Comparison of ENCODE assay signal across 8 cellular contexts in genomic region chr17:68290955-68291835, GRCh38. TPM values are rescaled to one million over a fixed set of nuclear protein-coding genes. Genes with fewer than 3 reads are reported as not detected.
DNase-seq lines count a peak whose midpoint lies in the region; ATAC-seq and TF ChIP-seq lines count a peak whose summit lies in the region.

ARSG (plus strand) TSS chr17:68291495; CDS start chr17:68307494, 15,999 bp downstream.
SLC16A6 (minus strand) TSS chr17:68291127; CDS start chr17:68278320, 12,807 bp downstream.

- H3K9ac ChIP-seq in Karpas-422 (ENCODE audit: low read length): peak within 1 kb of the TSS; percentile 99

- peak; percentile 25 for DNase-seq in EH (ENCODE audit: low read depth)
- DNase-seq in Karpas-422: peak; percentile 96
- DNase-seq in SJSA1 (ENCODE audit: low read depth in 1 of 2, low spot score in 2 of 2): no peak
- DNase-seq in activated naive CD8-positive, alpha-beta T cell treated with anti-CD3 and anti-CD28 coated beads for 36 hours: peak; percentile 90
- DNase-seq in heart right ventricle: peak; percentile 33 to 38
- DNase-seq in progenitor cell of endocrine pancreas (ENCODE audit: low spot score, unreplicated experiment): peak; percentile 55

- no peaks in the 10 kb centered on the region for H3K27me3 Mint-ChIP-seq in activated naive CD8-positive, alpha-beta T cell treated with anti-CD3 and anti-CD28 coated beads for 36 hours
- peaks cover 65% of the 10 kb centered on the region for H3K27me3 Mint-ChIP-seq in progenitor cell of endocrine pancreas

- H3K79me2 ChIP-seq in Karpas-422 (ENCODE audit: low read length): peaks cover 61% of the 10 kb centered on the region

- H3K27ac Mint-ChIP-seq in activated naive CD8-positive, alpha-beta T cell treated with anti-CD3 and anti-CD28 coated beads for 36 hours: peak within 1 kb of the TSS; percentile 98
- peak within 1 kb of the TSS; percentile 82 for H3K27ac Mint-ChIP-seq in progenitor cell of endocrine pancreas

- peak within 1 kb of the TSS; percentile 97 for H3K4me3 Mint-ChIP-seq in activated naive CD8-positive, alpha-beta T cell treated with anti-CD3 and anti-CD28 coated beads for 36 hours
- peak within 1 kb of the TSS; percentile 78 for H3K4me3 Mint-ChIP-seq in progenitor cell of endocrine pancreas (ENCODE audit: low read depth)

- H3K4me1 Mint-ChIP-seq in activated naive CD8-positive, alpha-beta T cell treated with anti-CD3 and anti-CD28 coated beads for 36 hours: peaks cover 47% of the 10 kb centered on the region
- H3K4me1 Mint-ChIP-seq in progenitor cell of endocrine pancreas (ENCODE audit: low read depth): peaks cover 6% of the 10 kb centered on the region

- H3K9me3 Mint-ChIP-seq in activated naive CD8-positive, alpha-beta T cell treated with anti-CD3 and anti-CD28 coated beads for 36 hours: peaks cover 2% of the 10 kb centered on the region
- no peaks in the 10 kb centered on the region for H3K9me3 Mint-ChIP-seq in progenitor cell of endocrine pancreas (ENCODE audit: low read depth)

- peaks cover 18% of the 10 kb centered on the region for H3K36me3 Mint-ChIP-seq in activated naive CD8-positive, alpha-beta T cell treated with anti-CD3 and anti-CD28 coated beads for 36 hours
- H3K36me3 Mint-ChIP-seq in progenitor cell of endocrine pancreas (ENCODE audit: insufficient read depth): no peaks in the 10 kb centered on the region

- 0 out of 2 replicates have a peak within 1 kb of the TSS, but pooled peaks have one; percentile 11 for H2AFZ ChIP-seq in Karpas-422 (ENCODE audit: low read length)

- intact Hi-C loops in heart right ventricle (cut with DNase I): loop anchor here in 3 of 10 donors (5.0 to 10.0 kb wide), 3 partner anchors 86 to 104 kb away; no protein-coding TSS in a partner anchor

- 0 to 1% methylated on average over 88 to 96 of the region's 96 CpGs for WGBS in heart right ventricle, 2 donors
- WGBS in urinary bladder: under 1% methylated on average over 96 of the region's 96 CpGs

- H3K9me2 ChIP-seq in Karpas-422 (replicated peaks; ENCODE audit: insufficient read depth, low read length): no peaks in the 10 kb centered on the region

- H3K36me3 ChIP-seq in Karpas-422 (ENCODE audit: insufficient read depth, low read length) (peaks cover 6% of the 10 kb centered on the region), SJSA1 (no peaks in the 10 kb centered on the region), heart right ventricle (no peaks in the 10 kb centered on the region), urinary bladder (ENCODE audit: insufficient read depth) (no peaks in the 10 kb centered on the region)

- H3K27me3 ChIP-seq in Karpas-422 (ENCODE audit: low read length) (no peaks in the 10 kb centered on the region), SJSA1 (replicated peaks) (peaks cover 73% of the 10 kb centered on the region), heart right ventricle (peaks cover 0 to 30% (median 14%) of the 10 kb centered on the region in 7 donors)

- H3K4me1 ChIP-seq in Karpas-422 (ENCODE audit: low read length) (peaks cover 62% of the 10 kb centered on the region), SJSA1 (replicated peaks) (peaks cover 20% of the 10 kb centered on the region), heart right ventricle (peaks cover 4 to 58% (median 20%) of the 10 kb centered on the region in 9 donors), urinary bladder (ENCODE audit: insufficient read depth) (peaks cover 3% of the 10 kb centered on the region)

- no peaks in the 10 kb centered on the region for H3K9me3 ChIP-seq in Karpas-422 (ENCODE audit: low read length)
- 0 out of 2 replicates have a peak, but pooled peaks cover 4% of the 10 kb centered on the region for H3K9me3 ChIP-seq in SJSA1 (replicated peaks)
- no peaks in the 10 kb centered on the region for H3K9me3 ChIP-seq in heart right ventricle

- TF ChIP-seq CTCF in heart right ventricle (IDR thresholded peaks at IDR 0.05) (no peak), progenitor cell of endocrine pancreas (IDR thresholded peaks at IDR 0.05; ENCODE audit: unreplicated experiment) (no peak)

- H3K4me2 ChIP-seq in Karpas-422 (ENCODE audit: low read depth, low read length, poor library complexity, severe bottlenecking): peak within 1 kb of the TSS; percentile 87

- H3K4me3 ChIP-seq in Karpas-422 (ENCODE audit: low read length) (peak within 1 kb of the TSS; percentile 95), SJSA1 (peak within 1 kb of the TSS; percentile 36), heart right ventricle (peak within 1 kb of the TSS; percentile 44 to 85 (median 72)), urinary bladder (ENCODE audit: low read depth, low read length) (peak within 1 kb of the TSS; percentile 49)

- peak within 1 kb of the TSS; percentile 97 for H3K27ac ChIP-seq in Karpas-422 (ENCODE audit: low read length)
- H3K27ac ChIP-seq in SJSA1: no peak within 1 kb of the TSS
- H3K27ac ChIP-seq in heart right ventricle: peak within 1 kb of the TSS in 9 of 10 donors; percentile 34 to 98 (median 81)
- H3K27ac ChIP-seq in urinary bladder (ENCODE audit: low read depth): peak within 1 kb of the TSS; percentile 25

- no peaks in the 10 kb centered on the region for H4K20me1 ChIP-seq in Karpas-422 (ENCODE audit: insufficient read depth, low read depth, low read length)

- ATAC-seq in GM21825 (IDR thresholded peaks at IDR 0.05; ENCODE audit: unreplicated experiment) (peak; percentile 52), heart right ventricle (peak; percentile 55 to 80 (median 72))

RNA-seq across cellular contexts. Expression of gene ARSG, which starts in this region (rescaled TPM):
- total RNA-seq in Karpas-422 (2014; rRNA removed; shearing (Covaris generic); ENCODE audit: low replicate concordance): 47.1 and 63.2 TPM in 2 replicates
- total RNA-seq in SJSA1 (2014; rRNA removed; shearing (Covaris generic)): not detected in 2 replicates
- total RNA-seq in activated naive CD8-positive, alpha-beta T cell treated with anti-CD3 and anti-CD28 coated beads for 36 hours: 1 to 10 TPM; 5.0 to 5.2 TPM
- total RNA-seq in heart right ventricle (1 to 10 TPM; 2.5 to 6.2 (median 3.5) TPM), progenitor cell of endocrine pancreas (2.6 and 4.9 TPM in 2 replicates), urinary bladder (3.3 TPM)
- polyA plus RNA-seq in heart right ventricle (1 to 10 TPM in 1 of 2 donors, under 1 TPM in 1; 0.95 to 3.5 TPM), urinary bladder (2.9 TPM)

RNA-seq across cellular contexts. Expression of gene SLC16A6, which starts in this region (rescaled TPM):
- 44.7 and 59.9 TPM in 2 replicates for total RNA-seq in Karpas-422 (2014; rRNA removed; shearing (Covaris generic); ENCODE audit: low replicate concordance)
- total RNA-seq in SJSA1 (2014; rRNA removed; shearing (Covaris generic)): not detected in 2 replicates
- total RNA-seq in activated naive CD8-positive, alpha-beta T cell treated with anti-CD3 and anti-CD28 coated beads for 36 hours: 1 to 10 TPM; 5.9 to 6.0 TPM
- total RNA-seq in heart right ventricle: 1 to 10 TPM in 2 of 10 donors, under 1 TPM in 7, not detected in 1; 0.16 to 1.9 (median 0.59) TPM
- polyA plus RNA-seq in heart right ventricle: under 1 TPM; 0.14 to 0.80 TPM
- 0.12 and 0.24 TPM in 2 replicates for total RNA-seq in progenitor cell of endocrine pancreas
- 0.74 TPM for total RNA-seq in urinary bladder
- 0.41 TPM for polyA plus RNA-seq in urinary bladder

Comparison
In these comparisons a context has a peak if more than half of its experiments do, and no peak if none do; other contexts are left out.
1. DNase-seq: peak in EH (single experiment), Karpas-422 (single experiment), activated naive CD8-positive, alpha-beta T cell treated with anti-CD3 and anti-CD28 coated beads for 36 hours (single experiment), heart right ventricle (2 of 2) and progenitor cell of endocrine pancreas (single experiment); none in SJSA1 (0 of 2).
2. H3K4me3 ChIP-seq: peak in every context shown above with its lines; median percentile 95 in Karpas-422; 72 in heart right ventricle; 49 in urinary bladder; 36 in SJSA1.